In the genomic region with DNA sequence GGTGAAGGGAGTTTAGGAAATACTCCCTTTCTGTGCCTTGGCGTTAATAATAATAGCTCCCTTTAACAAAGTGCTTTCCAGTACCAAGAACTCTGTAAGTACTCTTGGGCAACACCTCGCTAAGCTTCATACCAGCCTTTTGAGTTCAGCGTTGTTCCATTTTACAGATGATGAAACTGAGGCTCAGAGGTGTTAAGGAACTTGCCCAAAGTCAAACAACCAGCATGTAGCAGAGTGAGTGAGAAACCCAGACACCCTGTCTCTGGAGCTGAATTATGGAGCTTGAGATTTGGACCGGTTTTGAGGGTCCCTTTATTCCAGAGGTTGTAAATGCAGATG, we compare ENCODE assay signal across 8 cellular contexts. TPM values are rescaled to one million over a fixed set of nuclear protein-coding genes. Genes with fewer than 3 reads are reported as not detected.
A peak's percentile ranks its signal among the peaks of the same experiment; 100 is the strongest.
DNase-seq lines count a peak whose midpoint lies in the region; ATAC-seq and TF ChIP-seq lines count a peak whose summit lies in the region.

No MANE protein-coding gene starts in this region.

- H3K36me3 ChIP-seq in HAP-1 (replicated peaks) (peaks cover 8% of the 10 kb centered on the region), WERI-Rb-1 (peaks cover 26% of the 10 kb centered on the region), skeletal muscle tissue (ENCODE audit: control insufficient read depth in 3 of 3, insufficient read depth in 3 of 3, low read length in 3 of 3) (no peaks in the 10 kb centered on the region)

- no peak for ATAC-seq in right cardiac atrium
- ATAC-seq in HG02610 (IDR thresholded peaks at IDR 0.05; ENCODE audit: unreplicated experiment): no peak
- no peak for ATAC-seq in sciatic nerve
- ATAC-seq in HG03442 (IDR thresholded peaks at IDR 0.05; ENCODE audit: unreplicated experiment): no peak

- WGBS in right cardiac atrium: 39% methylated on average over 4 of the region's 4 CpGs

- H3K27me3 ChIP-seq in HAP-1 (ENCODE audit: low read depth) (no peaks in the 10 kb centered on the region), WERI-Rb-1 (ENCODE audit: insufficient read depth, low read depth, severe bottlenecking) (no peaks in the 10 kb centered on the region), right cardiac atrium (ENCODE audit: control insufficient read depth, insufficient read depth) (no peaks in the 10 kb centered on the region), skeletal muscle tissue (ENCODE audit: control insufficient read depth in 3 of 3, insufficient read depth in 3 of 3, low read length in 3 of 3) (no peaks in the 10 kb centered on the region)

- intact Hi-C loops in right cardiac atrium (cut with DNase I) (no loop called here), sciatic nerve (cut with DNase I) (loop anchor here (10.0 kb wide), 1 partner anchor 94 kb away; no protein-coding TSS in a partner anchor)

- H3K9me3 ChIP-seq in HAP-1: no peaks in the 10 kb centered on the region
- no peaks in the 10 kb centered on the region for H3K9me3 ChIP-seq in WERI-Rb-1 (ENCODE audit: severe bottlenecking)
- no peaks in the 10 kb centered on the region for H3K9me3 ChIP-seq in right cardiac atrium (ENCODE audit: control insufficient read depth, low read length)
- no peaks in the 10 kb centered on the region for H3K9me3 ChIP-seq in skeletal muscle tissue (ENCODE audit: control insufficient read depth in 3 of 3, low read length in 3 of 3)

- no peaks in the 10 kb centered on the region; the same call in 1 of the 2 replicates for H3K4me1 ChIP-seq in HAP-1
- H3K4me1 ChIP-seq in right cardiac atrium (ENCODE audit: control insufficient read depth, insufficient read depth, low read length): peaks cover 6% of the 10 kb centered on the region
- peaks cover 30 to 40% (median 31%) of the 10 kb centered on the region in 3 donors for H3K4me1 ChIP-seq in skeletal muscle tissue (ENCODE audit: control insufficient read depth in 3 of 3, insufficient read depth in 3 of 3, low read length in 3 of 3)

- peak overlapping the region; percentile 91 to 93 (median 93) for H3K9ac ChIP-seq in skeletal muscle tissue (ENCODE audit: low read depth in 1 of 3, low read length in 3 of 3)

- in situ Hi-C loops in HAP-1 (cut with MboI; ENCODE audit: low sequenced_read_pairs): no loop called here

- no peak for TF ChIP-seq CTCF in WERI-Rb-1 (IDR thresholded peaks at IDR 0.05; ENCODE audit: low read depth, low read length)

- DNase-seq in HAP-1 (ENCODE audit: low spot score in 2 of 2): no peak
- no peak for DNase-seq in WERI-Rb-1
- no peak for DNase-seq in right cardiac atrium
- DNase-seq in sciatic nerve (ENCODE audit: low spot score): no peak
- no peak for DNase-seq in NK-92 (lab: John Stamatoyannopoulos, UW; ENCODE audit: unreplicated experiment)

- H3K4me3 ChIP-seq in HAP-1: peak overlapping the region; percentile 98
- H3K4me3 ChIP-seq in WERI-Rb-1 (ENCODE audit: low read depth, low read length): peak overlapping the region; percentile 57
- peak overlapping the region; percentile 87 for H3K4me3 ChIP-seq in right cardiac atrium (ENCODE audit: low read length)
- peak overlapping the region; percentile 84 to 100 (median 99) for H3K4me3 ChIP-seq in skeletal muscle tissue (ENCODE audit: low read length in 3 of 3)

- peak overlapping the region; percentile 57; the same call in 1 of the 2 replicates for H3K27ac ChIP-seq in WERI-Rb-1
- peak overlapping the region; percentile 83 for H3K27ac ChIP-seq in right cardiac atrium (ENCODE audit: low read length)
- peak overlapping the region; percentile 90 for H3K27ac ChIP-seq in skeletal muscle tissue (ENCODE audit: low read depth, low read length)

RNA-seq across cellular contexts. Expression of gene KATNIP, which starts 0.6 kb away (rescaled TPM):
- total RNA-seq in right cardiac atrium (10 to 100 TPM; 10.0 to 13.4 (median 12.3) TPM), skeletal muscle tissue (7.8 TPM), sciatic nerve (30.2 TPM)
- polyA plus RNA-seq in right cardiac atrium: 7.0 TPM

RNA-seq across cellular contexts. Expression of gene GTF3C1, which starts 0.8 kb away (rescaled TPM):
- 10 to 100 TPM; 49.8 to 58.6 (median 57.4) TPM for total RNA-seq in right cardiac atrium
- 49.0 TPM for polyA plus RNA-seq in right cardiac atrium
- 48.0 TPM for total RNA-seq in skeletal muscle tissue
- 54.0 TPM for total RNA-seq in sciatic nerve
